Comparison of ENCODE assay signal across 8 cellular contexts in the genomic region with DNA sequence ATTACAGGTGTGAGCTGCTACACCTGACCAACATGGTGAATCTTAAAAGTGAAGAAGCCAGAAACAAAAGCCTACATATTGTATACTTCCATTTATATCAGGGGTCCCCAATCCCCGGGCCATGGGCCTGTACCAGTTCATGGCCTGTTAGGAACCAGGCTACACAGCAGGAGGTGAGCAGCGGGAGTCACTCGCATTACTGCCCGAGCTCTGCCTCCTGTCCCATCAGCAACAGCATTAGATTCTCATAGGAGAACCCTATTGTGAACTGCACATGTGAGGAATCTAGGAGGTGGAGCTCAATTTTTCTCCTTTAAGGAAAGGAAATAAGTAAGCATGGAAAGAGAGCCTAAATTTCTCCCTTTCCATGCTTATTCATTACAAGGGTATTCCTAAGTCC.
"Had no signal": no experiment of that assay in that cellular context is flagged by ENCODE, and none has a peak within 500 bp of the region (broad histone marks: within the 10 kb centered on the region; RNA-seq: fewer than 3 reads in every experiment).

No MANE protein-coding gene starts in this region.

- H3K4me3 ChIP-seq: GM23248 had no signal

- H3K4me3 Mint-ChIP-seq: H9 had no signal

- H3K9ac ChIP-seq: GM23248 had no signal

- H3K27ac ChIP-seq: GM23248 had no signal

- H3K27me3 Mint-ChIP-seq: IgD-negative memory B cell had no signal

- FAIRE-seq: H1, H54, HTR-8/SVneo had no signal

- DNase-seq: H9, HCEC 1CT, KG1 had no signal

- H3K27ac Mint-ChIP-seq: H9, IgD-negative memory B cell had no signal

- H2AFZ ChIP-seq: GM23248 had no signal
